In the genomic region with DNA sequence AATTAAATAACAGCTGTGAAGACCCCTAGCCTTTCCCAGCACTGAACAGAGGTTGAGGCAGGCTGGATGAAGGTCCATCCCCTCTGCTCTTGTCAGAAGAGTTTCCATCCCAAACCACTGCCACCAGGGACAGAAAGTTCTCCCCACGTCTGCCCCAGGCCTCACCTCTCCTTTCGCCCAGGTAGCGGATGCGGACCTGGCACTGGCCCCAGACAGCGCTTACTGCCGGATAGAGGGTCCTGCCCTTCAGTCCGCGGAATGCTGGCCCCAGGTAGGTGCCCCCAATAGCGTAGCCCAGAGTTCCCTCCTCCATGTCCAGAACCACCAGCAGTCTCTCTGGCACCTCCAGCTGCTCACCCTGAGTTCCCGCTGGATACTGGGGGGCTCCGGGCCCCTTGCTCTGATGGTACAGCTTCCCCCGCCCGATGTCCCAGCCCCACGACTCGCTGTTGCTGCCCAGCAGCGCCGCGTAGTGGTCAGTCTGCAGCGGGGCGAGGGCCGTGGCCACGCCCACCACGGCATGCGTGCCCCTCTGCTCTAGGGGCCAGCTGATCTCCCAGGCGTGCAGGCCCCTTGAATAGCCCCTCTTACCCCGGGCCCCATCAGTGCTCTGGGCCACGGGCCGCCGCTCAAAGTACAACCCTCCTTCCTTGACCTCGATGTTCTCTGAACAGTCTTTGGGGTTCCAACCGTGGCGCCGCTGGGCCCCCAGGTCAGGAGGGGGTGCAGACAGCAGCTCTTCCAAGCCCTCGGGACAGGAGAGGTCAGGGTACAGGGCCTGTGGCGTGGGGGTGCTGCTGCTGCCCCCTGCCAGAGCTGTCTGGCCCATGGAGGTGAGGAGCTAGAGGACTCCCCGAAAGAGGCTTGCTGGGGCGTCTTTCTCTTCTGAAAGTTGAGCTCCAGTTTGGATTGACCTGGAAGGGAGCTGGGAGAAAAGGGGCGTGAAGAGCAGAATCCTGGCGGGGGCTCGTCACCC, we compare ENCODE assay signal across 8 cellular contexts. TPM values are rescaled to one million over a fixed set of nuclear protein-coding genes. Genes with fewer than 3 reads are reported as not detected.
DNase-seq lines count a peak whose midpoint lies in the region; ATAC-seq and TF ChIP-seq lines count a peak whose summit lies in the region.

No MANE protein-coding gene starts in this region.

- peak; percentile 30 for ATAC-seq in HG03064 (IDR thresholded peaks at IDR 0.05; ENCODE audit: low read depth, unreplicated experiment)
- ATAC-seq in activated CD8-positive, alpha-beta memory T cell treated with anti-CD3 and anti-CD28 coated beads, Interleukin-2, amount 10 ng/mL, durations not matched to agents 7 days and 5 days: peak; percentile 32
- no peak for ATAC-seq in HG02840 (IDR thresholded peaks at IDR 0.05; ENCODE audit: low FRiP score, unreplicated experiment)

- no peaks in the 10 kb centered on the region for H3K27me3 Mint-ChIP-seq in activated CD8-positive, alpha-beta memory T cell treated with anti-CD3 and anti-CD28 coated beads, Interleukin-2, amount 10 ng/mL, durations not matched to agents 7 days and 5 days
- no peaks in the 10 kb centered on the region for H3K27me3 Mint-ChIP-seq in endodermal cell (ENCODE audit: insufficient read depth)
- H3K27me3 Mint-ChIP-seq in mesothelial cell of epicardium (ENCODE audit: low read depth): no peaks in the 10 kb centered on the region

- H3K9me3 Mint-ChIP-seq in activated CD8-positive, alpha-beta memory T cell treated with anti-CD3 and anti-CD28 coated beads, Interleukin-2, amount 10 ng/mL, durations not matched to agents 7 days and 5 days (ENCODE audit: low read depth): no peaks in the 10 kb centered on the region
- H3K9me3 Mint-ChIP-seq in endodermal cell (no peaks in the 10 kb centered on the region), mesothelial cell of epicardium (no peaks in the 10 kb centered on the region)

- H3K9me3 ChIP-seq in endodermal cell (ENCODE audit: control insufficient read depth, low read length): no peaks in the 10 kb centered on the region

- 8 to 15% methylated on average over 19 to 40 of the region's 40 CpGs for WGBS in endodermal cell (ENCODE audit: insufficient coverage in 1 of 2, insufficient read length in 1 of 2), 2 experiments

- peak overlapping the region; percentile 88 for H3K4me3 ChIP-seq in endodermal cell (ENCODE audit: low read length)

- peak; percentile 86 for DNase-seq in GM10248 (ENCODE audit: extremely low spot score)
- DNase-seq in NCI-H774 (lab: John Stamatoyannopoulos, UW): peak; percentile 75
- peak; percentile 91 for DNase-seq in activated CD8-positive, alpha-beta memory T cell treated with anti-CD3 and anti-CD28 coated beads, Interleukin-2, amount 10 ng/mL, durations not matched to agents 7 days and 5 days
- peak; percentile 99 for DNase-seq in endodermal cell
- peak; percentile 76 to 91 for DNase-seq in mesothelial cell of epicardium (ENCODE audit: low spot score in 2 of 2, unreplicated experiment in 2 of 2)
- peak; percentile 60 to 63 for DNase-seq in stimulated activated CD8-positive, alpha-beta memory T cell treated with anti-CD3 and anti-CD28 coated beads, Interleukin-15, amount 100 ng/mL, for 4 hours (ENCODE audit: low read depth in 2 of 2)

- peak overlapping the region; percentile 32 for H3K27ac ChIP-seq in endodermal cell (ENCODE audit: low read depth, low read length)

- H3K27ac Mint-ChIP-seq in activated CD8-positive, alpha-beta memory T cell treated with anti-CD3 and anti-CD28 coated beads, Interleukin-2, amount 10 ng/mL, durations not matched to agents 7 days and 5 days: peak overlapping the region; percentile 91
- H3K27ac Mint-ChIP-seq in endodermal cell (peak overlapping the region; percentile 95), mesothelial cell of epicardium (peak overlapping the region; percentile 59)

- H3K4me3 Mint-ChIP-seq in activated CD8-positive, alpha-beta memory T cell treated with anti-CD3 and anti-CD28 coated beads, Interleukin-2, amount 10 ng/mL, durations not matched to agents 7 days and 5 days: peak overlapping the region; percentile 77
- H3K4me3 Mint-ChIP-seq in endodermal cell (peak overlapping the region; percentile 97), mesothelial cell of epicardium (peak overlapping the region; percentile 84)

- H3K36me3 ChIP-seq in endodermal cell (ENCODE audit: control insufficient read depth, insufficient read depth, low read length): peaks cover 33% of the 10 kb centered on the region

- peak overlapping the region; percentile 85 for H3K9ac ChIP-seq in endodermal cell (ENCODE audit: extremely low read depth, low read length, poor library complexity, severe bottlenecking)

- peaks cover 8% of the 10 kb centered on the region for H3K4me1 ChIP-seq in endodermal cell (ENCODE audit: control insufficient read depth, insufficient read depth, low read length)

- H3K4me1 Mint-ChIP-seq in activated CD8-positive, alpha-beta memory T cell treated with anti-CD3 and anti-CD28 coated beads, Interleukin-2, amount 10 ng/mL, durations not matched to agents 7 days and 5 days: peaks cover 57% of the 10 kb centered on the region
- H3K4me1 Mint-ChIP-seq in endodermal cell (peaks cover 46% of the 10 kb centered on the region), mesothelial cell of epicardium (peaks cover 30% of the 10 kb centered on the region)

- no peaks in the 10 kb centered on the region for H3K27me3 ChIP-seq in endodermal cell (ENCODE audit: control insufficient read depth, insufficient read depth, low read length, poor library complexity, severe bottlenecking)

- H3K36me3 Mint-ChIP-seq in activated CD8-positive, alpha-beta memory T cell treated with anti-CD3 and anti-CD28 coated beads, Interleukin-2, amount 10 ng/mL, durations not matched to agents 7 days and 5 days: peaks cover 55% of the 10 kb centered on the region
- H3K36me3 Mint-ChIP-seq in endodermal cell (ENCODE audit: low read depth) (peaks cover 44% of the 10 kb centered on the region), mesothelial cell of epicardium (peaks cover 12% of the 10 kb centered on the region)

- TF ChIP-seq CTCF in GM10248 (IDR thresholded peaks at IDR 0.05; ENCODE audit: control extremely low read depth, extremely low read depth, low read depth, missing control alignments) (peak; percentile 100), endodermal cell (conservative IDR thresholded peaks at IDR 0.05) (peak; percentile 100), mesothelial cell of epicardium (IDR thresholded peaks at IDR 0.05; ENCODE audit: unreplicated experiment) (peak; percentile 87)

- CTCF ChIA-PET in GM10248 (lab: Yijun Ruan, JAX): interaction anchor here (0.6 to 11.3 kb wide), 64 partner anchors 10 to 333 kb away, joined by 3 to 130 read pairs (median 5); a partner anchor contains a TSS
- CTCF ChIA-PET in activated CD8-positive, alpha-beta memory T cell treated with anti-CD3 and anti-CD28 coated beads, Interleukin-2, amount 10 ng/mL, durations not matched to agents 7 days and 5 days (lab: Charles Lee): interaction anchor here (0.5 to 7.3 kb wide), 63 partner anchors 8 to 337 kb away, joined by 3 to 90 read pairs (median 5); a partner anchor contains a TSS

- POLR2A ChIA-PET in GM10248 (lab: Yijun Ruan, JAX): interaction anchor here (0.5 to 4.8 kb wide), 16 partner anchors 9 to 336 kb away, joined by 3 to 46 read pairs (median 3); a partner anchor contains a TSS

RNA-seq across cellular contexts. Expression of a gene that starts 0.7 kb away (rescaled TPM):
- 10 to 100 TPM; 10.5 to 14.4 TPM for total RNA-seq in activated CD8-positive, alpha-beta memory T cell treated with anti-CD3 and anti-CD28 coated beads, Interleukin-2, amount 10 ng/mL, durations not matched to agents 7 days and 5 days
- total RNA-seq in endodermal cell: 10 to 100 TPM; 34.6 to 36.5 TPM
- polyA plus RNA-seq in endodermal cell (2013, experiment 1 of 2): 6.8 TPM
- polyA plus RNA-seq in endodermal cell (2013, experiment 2 of 2): 7.6 TPM
- 2.4 to 4.1 TPM (median 2.9 TPM) in 3 replicates for total RNA-seq in mesothelial cell of epicardium

RNA-seq across cellular contexts. Expression of a gene that starts 5.0 kb away (rescaled TPM):
- 1,000 to 10,000 TPM; 1,086 to 1,277 TPM for total RNA-seq in activated CD8-positive, alpha-beta memory T cell treated with anti-CD3 and anti-CD28 coated beads, Interleukin-2, amount 10 ng/mL, durations not matched to agents 7 days and 5 days
- 1,000 to 10,000 TPM in 1 of 2 donors, 100 to 1,000 TPM in 1; 805 to 1,294 TPM for total RNA-seq in endodermal cell
- 843 TPM for polyA plus RNA-seq in endodermal cell (2013, experiment 1 of 2)
- polyA plus RNA-seq in endodermal cell (2013, experiment 2 of 2): 801 TPM
- total RNA-seq in mesothelial cell of epicardium: 473 to 488 TPM (median 484 TPM) in 3 replicates

RNA-seq across cellular contexts. Expression of a gene that starts 20.4 kb away (rescaled TPM):
- 100 to 1,000 TPM in 1 of 2 experiments, 10 to 100 TPM in 1; 98.8 to 129 TPM for total RNA-seq in activated CD8-positive, alpha-beta memory T cell treated with anti-CD3 and anti-CD28 coated beads, Interleukin-2, amount 10 ng/mL, durations not matched to agents 7 days and 5 days
- total RNA-seq in endodermal cell (100 to 1,000 TPM; 120 to 257 TPM), mesothelial cell of epicardium (119 to 126 TPM (median 122 TPM) in 3 replicates)
- polyA plus RNA-seq in endodermal cell (2013, experiment 1 of 2): 74.6 TPM
- polyA plus RNA-seq in endodermal cell (2013, experiment 2 of 2): 74.4 TPM

RNA-seq across cellular contexts. Expression of a gene that starts 21.3 kb away (rescaled TPM):
- 100 to 1,000 TPM in 1 of 2 experiments, 10 to 100 TPM in 1; 89.1 to 125 TPM for total RNA-seq in activated CD8-positive, alpha-beta memory T cell treated with anti-CD3 and anti-CD28 coated beads, Interleukin-2, amount 10 ng/mL, durations not matched to agents 7 days and 5 days
- total RNA-seq in endodermal cell: 10 to 100 TPM; 53.1 to 63.9 TPM
- polyA plus RNA-seq in endodermal cell (2013, experiment 1 of 2): 87.9 TPM
- polyA plus RNA-seq in endodermal cell (2013, experiment 2 of 2): 84.7 TPM
- total RNA-seq in mesothelial cell of epicardium: 11.9 to 18.6 TPM (median 14.3 TPM) in 3 replicates

RNA-seq across cellular contexts. Expression of a gene that starts 31.6 kb away (rescaled TPM):
- under 1 TPM in 1 of 2 experiments, not detected in 1; 0.12 TPM for total RNA-seq in activated CD8-positive, alpha-beta memory T cell treated with anti-CD3 and anti-CD28 coated beads, Interleukin-2, amount 10 ng/mL, durations not matched to agents 7 days and 5 days
- total RNA-seq in endodermal cell: 10 to 100 TPM; 10.0 to 17.1 TPM
- polyA plus RNA-seq in endodermal cell (2013, experiment 1 of 2): 13.5 TPM
- 10.4 TPM for polyA plus RNA-seq in endodermal cell (2013, experiment 2 of 2)
- total RNA-seq in mesothelial cell of epicardium: 22.9 to 24.3 TPM (median 23.0 TPM) in 3 replicates
